8 cellular contexts compared by ENCODE assay signal in the genomic region with DNA sequence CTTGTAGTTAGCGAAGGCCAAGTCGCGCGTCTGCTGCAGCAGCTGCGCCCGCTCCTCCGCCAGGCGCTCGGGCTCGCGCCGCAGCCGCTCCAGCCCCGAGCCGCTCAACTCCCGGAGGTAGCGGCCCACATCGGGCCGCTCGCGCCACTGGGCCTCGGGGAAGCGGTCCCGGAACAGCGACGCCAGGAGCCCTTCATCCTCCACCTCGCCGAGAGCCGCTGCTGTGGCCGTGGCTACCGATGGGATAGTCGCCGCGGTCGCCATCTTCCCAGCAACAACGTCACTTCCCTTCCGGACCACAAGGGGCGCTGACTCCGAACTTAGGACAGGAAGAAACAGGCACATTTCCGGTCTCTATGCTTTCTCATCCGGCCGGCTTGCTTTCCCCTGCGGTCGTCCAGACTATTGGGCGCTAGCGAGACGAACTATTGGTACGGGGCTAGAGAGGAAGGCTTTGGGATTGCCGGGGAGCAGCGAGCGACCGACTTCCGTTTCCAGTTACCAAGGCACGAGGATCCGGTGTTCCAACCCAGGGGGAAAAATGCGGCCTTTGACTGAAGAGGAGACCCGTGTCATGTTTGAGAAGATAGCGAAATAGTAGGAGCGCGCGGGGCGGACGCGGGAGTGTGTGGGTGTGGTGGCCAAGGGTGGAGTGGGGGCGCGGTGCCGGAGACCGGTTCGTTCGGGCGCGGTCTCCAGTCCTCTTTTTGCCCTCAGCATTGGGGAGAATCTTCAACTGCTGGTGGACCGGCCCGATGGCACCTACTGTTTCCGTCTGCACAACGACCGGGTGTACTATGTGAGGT.
DNase-seq lines count a peak whose midpoint lies in the region; ATAC-seq and FAIRE-seq lines count a peak whose summit lies in the region.

Gene COG8 (minus strand): TSS at position 276 of the 806 bp plus-strand sequence. CDS start 12 bp downstream, at position 264.
Gene NIP7 (plus strand): TSS at position 484 of the 806 bp plus-strand sequence. CDS start 58 bp downstream, at position 542.

- ATAC-seq in GM19035 (IDR thresholded peaks at IDR 0.05; ENCODE audit: unreplicated experiment) (peak; percentile 88), HG03354 (IDR thresholded peaks at IDR 0.05; ENCODE audit: poor library complexity, severe bottlenecking, unreplicated experiment) (peak; percentile 93)
- peak; percentile 91 to 94 for ATAC-seq in activated CD4-positive, CD25-positive, alpha-beta regulatory T cell treated with anti-CD3 and anti-CD28 coated beads, Interleukin-2, amount 50 U/mL, for 24 hours

- DNase-seq in AML-193 (lab: John Stamatoyannopoulos, UW) (peak; percentile 97 to 98), NCI-H446 treated with DMSO at 0.1 percent for 48 hours (lab: John Stamatoyannopoulos, UW) (peak; percentile 93), cerebellar cortex (ENCODE audit: low spot score) (peak; percentile 99)
- DNase-seq in stimulated activated CD4-positive, alpha-beta T cell treated with anti-CD3 and anti-CD28 coated beads, Interleukin-12 subunit alpha, Interleukin-12 subunit beta, amount 100 ng/mL, for 4 hours = peak; percentile 88

- FAIRE-seq in islet of Langerhans (lab: Jason Lieb, UNC) = peak; percentile 71

Comparison
In these comparisons a context has a peak if more than half of its experiments do, and no peak if none do; other contexts are left out.
1. Peak in every context shown above with its lines: DNase-seq and ATAC-seq.